ENCODE assay signal across 13 cellular contexts in genomic region chr22:39173050-39173706, GRCh38. TPM values are rescaled to one million over a fixed set of nuclear protein-coding genes. Genes with fewer than 3 reads are reported as not detected.
DNase-seq lines count a peak whose midpoint lies in the region; ATAC-seq, FAIRE-seq and TF ChIP-seq lines count a peak whose summit lies in the region.
"Had no signal": no experiment of that assay in that cellular context is flagged by ENCODE, and none has a peak within 500 bp of the region (broad histone marks: within the 10 kb centered on the region; RNA-seq: fewer than 3 reads in every experiment).

No MANE protein-coding gene starts in this region.

- ATAC-seq in activated B cell treated with CpG ODN at 0.5 μM for 24 hours (ENCODE audit: low read depth) = no peak
- no peak for ATAC-seq in right lobe of liver
- ATAC-seq in GM18868 (IDR thresholded peaks at IDR 0.05; ENCODE audit: unreplicated experiment) = no peak
- ATAC-seq in HG02678 (IDR thresholded peaks at IDR 0.05; ENCODE audit: unreplicated experiment) = no peak
- ATAC-seq: left lung had no signal

- H3K4me1 Mint-ChIP-seq in Calu3 (ENCODE audit: low read depth, unreplicated experiment) (peaks cover 70% of the 10 kb centered on the region), activated B cell treated with CpG ODN at 0.5 μM for 24 hours (peaks cover 42% of the 10 kb centered on the region)

- TF ChIP-seq POLR2A in right lobe of liver (IDR thresholded peaks at IDR 0.05) = no peak

- H3K4me1 ChIP-seq in right lobe of liver (peaks cover 0 to 22% (median 8%) of the 10 kb centered on the region in 4 donors), skeletal muscle satellite cell (ENCODE audit: control insufficient read depth, insufficient read depth, low read length) (peaks cover 69% of the 10 kb centered on the region)

- peak overlapping the region; percentile 98 for H3K27ac Mint-ChIP-seq in Calu3 (ENCODE audit: unreplicated experiment)
- H3K27ac Mint-ChIP-seq in activated B cell treated with CpG ODN at 0.5 μM for 24 hours = peak overlapping the region; percentile 63

- H3K4me2 ChIP-seq in skeletal muscle satellite cell (ENCODE audit: low read length) = no peak overlapping the region

- H3K36me3 ChIP-seq in right lobe of liver = no peaks in the 10 kb centered on the region
- H3K36me3 ChIP-seq in skeletal muscle satellite cell (ENCODE audit: insufficient read depth, low read length) = no peaks in the 10 kb centered on the region
- H3K36me3 ChIP-seq: left lung had no signal

- H3K27ac ChIP-seq in right lobe of liver = peak overlapping the region; percentile 52 to 83 (median 69)
- H3K27ac ChIP-seq: VCaP had no signal

- no TSS peak for BruUV-seq in Calu3 (replicated peaks; lab: Mats Ljungman, UMichigan)

- peak overlapping the region; percentile 83 for H3K9ac ChIP-seq in skeletal muscle satellite cell (ENCODE audit: low read depth, low read length)

- TF ChIP-seq CTCF in Calu3 (IDR thresholded peaks at IDR 0.05; ENCODE audit: unreplicated experiment) (no peak), activated B cell treated with CpG ODN at 0.5 μM for 24 hours (IDR thresholded peaks at IDR 0.05) (no peak), right lobe of liver (IDR thresholded peaks at IDR 0.05) (no peak)

- intact Hi-C loops in Calu3 (cut with micrococcal nuclease; ENCODE audit: unreplicated experiment) (loop anchor here (10.0 kb wide), 1 partner anchor 72 kb away; the partner anchor contains the start of gene PDGFB), activated B cell treated with CpG ODN at 0.5 μM for 24 hours (cut with micrococcal nuclease) (no loop called here), right lobe of liver (cut with DNase I) (loop anchor here (5.0 kb wide), 1 partner anchor 139 kb away; no protein-coding TSS in a partner anchor)

- FAIRE-seq in GM19239 (lab: Jason Lieb, UNC) = no peak
- FAIRE-seq: H54 had no signal

- H3K27me3 Mint-ChIP-seq in Calu3 (ENCODE audit: unreplicated experiment) (no peaks in the 10 kb centered on the region), activated B cell treated with CpG ODN at 0.5 μM for 24 hours (no peaks in the 10 kb centered on the region)

- H3K4me3 Mint-ChIP-seq in Calu3 (ENCODE audit: low read depth, unreplicated experiment) (no peak overlapping the region), activated B cell treated with CpG ODN at 0.5 μM for 24 hours (no peak overlapping the region)

- POLR2A ChIA-PET in activated B cell treated with CpG ODN at 0.5 μM for 24 hours (lab: Charles Lee) = interaction anchor here (0.6 to 2.5 kb wide), 3 partner anchors 116 to 147 kb away, joined by 3 to 13 read pairs (median 4); no protein-coding TSS in a partner anchor

- WGBS in right lobe of liver (ENCODE audit: insufficient coverage, low coverage, low lambda C conversion rate, missing lambda C conversion rate) = 76% methylated on average over 12 of the region's 16 CpGs

- H3K9me3 ChIP-seq in right lobe of liver (no peaks in the 10 kb centered on the region), skeletal muscle satellite cell (replicated peaks; ENCODE audit: low read length) (no peaks in the 10 kb centered on the region)
- H3K9me3 ChIP-seq: left lung had no signal

- H3K36me3 Mint-ChIP-seq in Calu3 (ENCODE audit: insufficient read depth, unreplicated experiment) (peaks cover 31% of the 10 kb centered on the region), activated B cell treated with CpG ODN at 0.5 μM for 24 hours (ENCODE audit: low read depth) (no peaks in the 10 kb centered on the region)

- H3K4me3 ChIP-seq in right lobe of liver = no peak overlapping the region
- no peak overlapping the region for H3K4me3 ChIP-seq in skeletal muscle satellite cell (ENCODE audit: low read length)
- H3K4me3 ChIP-seq: left lung had no signal

- CTCF ChIA-PET in Calu3 (lab: Charles Lee) = interaction anchor here (1.3 kb wide), 1 partner anchor 138 kb away, joined by 4 read pairs; no protein-coding TSS in a partner anchor
- CTCF ChIA-PET in activated B cell treated with CpG ODN at 0.5 μM for 24 hours (lab: Charles Lee) = interaction anchor here (1.6 kb wide), 1 partner anchor 356 kb away, joined by 4 read pairs; no protein-coding TSS in a partner anchor

- DNase-seq in Calu3 (no peak), activated B cell treated with CpG ODN at 0.5 μM for 24 hours (no peak), right lobe of liver (peak in 1 of 3 donors; percentile 43), GM19239 (ENCODE audit: insufficient read length, low spot score) (no peak)
- DNase-seq in stimulated activated CD4-positive, alpha-beta T cell treated with anti-CD3 and anti-CD28 coated beads, Interleukin-2, amount 100 ng/mL, for 48 hours = no peak
- DNase-seq: DMS79, left lung, NCI-H1694 treated with DMSO at 0.1 percent for 48 hours had no signal

- H3K27me3 ChIP-seq in right lobe of liver (no peaks in the 10 kb centered on the region), skeletal muscle satellite cell (ENCODE audit: control insufficient read depth, insufficient read depth, low read length) (no peaks in the 10 kb centered on the region)
- H3K27me3 ChIP-seq: left lung had no signal

- H3K9me3 Mint-ChIP-seq in Calu3 (ENCODE audit: low read depth, unreplicated experiment) (no peaks in the 10 kb centered on the region), activated B cell treated with CpG ODN at 0.5 μM for 24 hours (no peaks in the 10 kb centered on the region)

RNA-seq across cellular contexts. Expression of gene CBX7, which starts 20.7 kb away (rescaled TPM):
- total RNA-seq in Calu3 (2022) (10.5 and 11.8 TPM in 2 replicates), activated B cell treated with CpG ODN at 0.5 μM for 24 hours (42.6 and 45.4 TPM in 2 replicates), right lobe of liver (10 to 100 TPM in 5 of 6 experiments, 1 to 10 TPM in 1; 8.0 to 14.5 (median 12.9) TPM)
- 1.8 and 2.2 TPM in 2 replicates for total RNA-seq in skeletal muscle satellite cell (2012; rRNA removed)
